ENCODE assay signal across 11 cellular contexts in genomic region chr13:19961484-19961883, GRCh38. TPM values are rescaled to one million over a fixed set of nuclear protein-coding genes. Genes with fewer than 3 reads are reported as not detected.
DNase-seq lines count a peak whose midpoint lies in the region; ATAC-seq and TF ChIP-seq lines count a peak whose summit lies in the region.
"Had no signal": no experiment of that assay in that cellular context is flagged by ENCODE, and none has a peak within 500 bp of the region (broad histone marks: within the 10 kb centered on the region; RNA-seq: fewer than 3 reads in every experiment).

No MANE protein-coding gene starts in this region.

- no peak overlapping the region for H2AFZ ChIP-seq in OCI-LY1 (ENCODE audit: low read length)

- peaks cover 13% of the 10 kb centered on the region for H3K4me1 Mint-ChIP-seq in endothelial cell (ENCODE audit: unreplicated experiment)

- H3K4me1 ChIP-seq in OCI-LY1 (ENCODE audit: insufficient read depth, low read length, severe bottlenecking) (peaks cover 29% of the 10 kb centered on the region), psoas muscle (peaks cover 35% of the 10 kb centered on the region)

- no peak for TF ChIP-seq CTCF in OCI-LY1 (IDR thresholded peaks at IDR 0.05; ENCODE audit: low read length)
- no peak for TF ChIP-seq CTCF in endothelial cell (IDR thresholded peaks at IDR 0.05; ENCODE audit: unreplicated experiment)
- no peak for TF ChIP-seq CTCF in psoas muscle (IDR thresholded peaks at IDR 0.05)

- peaks cover 42% of the 10 kb centered on the region for H3K36me3 ChIP-seq in OCI-LY1 (ENCODE audit: insufficient read depth, low read length)
- peaks cover 0 to 25% of the 10 kb centered on the region in 2 donors for H3K36me3 ChIP-seq in psoas muscle (ENCODE audit: insufficient read depth in 1 of 2, low read depth in 1 of 2)
- H3K36me3 ChIP-seq: prostate gland had no signal

- no peaks in the 10 kb centered on the region for H3K9me3 Mint-ChIP-seq in endothelial cell (ENCODE audit: unreplicated experiment)

- peaks cover 6% of the 10 kb centered on the region for H3K36me3 Mint-ChIP-seq in endothelial cell (ENCODE audit: low read depth, unreplicated experiment)

- H3K27me3 ChIP-seq in OCI-LY1 (ENCODE audit: insufficient read depth, low read length) = no peaks in the 10 kb centered on the region
- H3K27me3 ChIP-seq in psoas muscle (ENCODE audit: insufficient read depth in 3 of 3, low read length in 2 of 3) = no peaks in the 10 kb centered on the region

- H3K9ac ChIP-seq in OCI-LY1 (ENCODE audit: low read length) = no peak overlapping the region

- H3K27ac ChIP-seq in OCI-LY1 (ENCODE audit: low read depth, low read length, poor library complexity, severe bottlenecking) (no peak overlapping the region), psoas muscle (no peak overlapping the region)
- H3K27ac ChIP-seq: prostate gland had no signal

- peak overlapping the region; percentile 56 for H3K4me3 Mint-ChIP-seq in endothelial cell (ENCODE audit: unreplicated experiment)

- no peaks in the 10 kb centered on the region for H3F3A ChIP-seq in OCI-LY1 (ENCODE audit: insufficient read depth, low read length)

- 66 to 74% (median 67%) methylated on average over 4 of the region's 4 CpGs for WGBS in psoas muscle, 3 donors

- H3K9me3 ChIP-seq in OCI-LY1 (ENCODE audit: low read length) (no peaks in the 10 kb centered on the region), psoas muscle (no peaks in the 10 kb centered on the region)
- H3K9me3 ChIP-seq: prostate gland had no signal

- no peaks in the 10 kb centered on the region for H4K20me1 ChIP-seq in OCI-LY1 (ENCODE audit: insufficient read depth, low read length)

- peaks cover 50% of the 10 kb centered on the region for H3K79me2 ChIP-seq in OCI-LY1 (ENCODE audit: insufficient read depth, low read length)

- DNase-seq in SIG-M5 treated with dmso at 0.1 percent for 504 hours (lab: John Stamatoyannopoulos, UW; ENCODE audit: unreplicated experiment) = peak; percentile 5
- DNase-seq in SIG-M5 (lab: John Stamatoyannopoulos, UW) = no peak
- no peak for DNase-seq in endothelial cell (ENCODE audit: low spot score)
- no peak for DNase-seq in psoas muscle
- no peak for DNase-seq in effector CD4-positive, alpha-beta T cell
- no peak for DNase-seq in stimulated activated CD4-positive, alpha-beta T cell treated with anti-CD3 and anti-CD28 coated beads, Interleukin-2, amount 100 ng/mL, for 24 hours
- DNase-seq: NCI-H2227 treated with DMSO at 0.1 percent for 48 hours, SW 1271 had no signal

- H3K9me2 ChIP-seq in OCI-LY1 (ENCODE audit: low read depth, low read length) = no peaks in the 10 kb centered on the region

- H3K4me3 ChIP-seq in OCI-LY1 (ENCODE audit: low read depth, low read length, poor library complexity, severe bottlenecking) (no peak overlapping the region), psoas muscle (peak overlapping the region; percentile 92)

- intact Hi-C loops in psoas muscle (cut with DNase I) = loop anchor here (5.0 kb wide), 1 partner anchor 34 kb away; no protein-coding TSS in a partner anchor

- H3K27ac Mint-ChIP-seq in endothelial cell (ENCODE audit: unreplicated experiment) = peak overlapping the region; percentile 2

- peaks cover 11% of the 10 kb centered on the region for H3K27me3 Mint-ChIP-seq in endothelial cell (ENCODE audit: unreplicated experiment)

- ATAC-seq in psoas muscle (no peak), GM19328 (IDR thresholded peaks at IDR 0.05; ENCODE audit: unreplicated experiment) (no peak)

- peak overlapping the region; percentile 87 for H3K4me2 ChIP-seq in OCI-LY1 (ENCODE audit: low read length)

RNA-seq across cellular contexts. Expression of gene ZMYM2, which starts 3.0 kb away (rescaled TPM):
- total RNA-seq in endothelial cell (ENCODE audit: unreplicated experiment) (124 TPM), psoas muscle (10 to 100 TPM; 25.4 to 42.8 (median 29.9) TPM)
- polyA plus RNA-seq in psoas muscle = 10 to 100 TPM in 1 of 3 donors, 1 to 10 TPM in 2; 6.7 to 18.3 (median 9.6) TPM
